ENCODE assay signal across 20 cellular contexts in the genomic region with DNA sequence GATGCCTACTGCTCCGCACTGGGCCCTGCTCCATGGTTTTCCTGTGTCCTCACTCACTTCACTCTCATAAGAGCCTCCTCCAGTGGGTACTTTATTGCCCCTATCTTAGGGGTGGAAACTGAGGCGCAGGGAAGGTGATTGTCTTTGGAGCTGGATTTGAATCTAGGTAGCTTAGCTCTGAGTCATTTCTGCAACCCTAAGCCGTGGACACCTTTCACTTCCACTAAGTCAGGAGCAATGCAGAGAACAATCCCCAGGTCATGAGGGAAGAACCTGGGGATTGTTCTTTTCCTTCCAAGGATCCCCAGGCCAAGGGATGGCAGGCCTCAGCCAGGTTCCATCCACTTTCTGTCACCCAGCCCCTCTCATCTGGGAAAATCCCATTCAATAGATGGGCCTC. TPM values are rescaled to one million over a fixed set of nuclear protein-coding genes. Genes with fewer than 3 reads are reported as not detected.
DNase-seq lines count a peak whose midpoint lies in the region; ATAC-seq, FAIRE-seq and TF ChIP-seq lines count a peak whose summit lies in the region.
"Had no signal": no experiment of that assay in that cellular context is flagged by ENCODE, and none has a peak within 500 bp of the region (broad histone marks: within the 10 kb centered on the region; RNA-seq: fewer than 3 reads in every experiment).

No MANE protein-coding gene starts in this region.

- no peaks in the 10 kb centered on the region for H3K36me3 ChIP-seq in PC-9 (ENCODE audit: low read depth)
- H3K36me3 ChIP-seq: esophagus muscularis mucosa, gastrocnemius medialis, lower lobe of right lung had no signal

- no peak for TF ChIP-seq CTCF in RWPE1 (conservative IDR thresholded peaks at IDR 0.05; ENCODE audit: low read depth)
- TF ChIP-seq CTCF in PC-9 (conservative IDR thresholded peaks at IDR 0.05): no peak

- no peaks in the 10 kb centered on the region for H3K79me2 ChIP-seq in PC-9 (ENCODE audit: low read depth)

- H3F3A ChIP-seq in PC-9 (ENCODE audit: insufficient read depth, low read depth): no peaks in the 10 kb centered on the region

- H3K27ac ChIP-seq in RWPE1: peak overlapping the region; percentile 52; the same call in 1 of the 2 replicates
- H3K27ac ChIP-seq in PC-9: no peak overlapping the region
- H3K27ac ChIP-seq: esophagus muscularis mucosa, gastrocnemius medialis, lower lobe of right lung had no signal

- POLR2A ChIA-PET in RWPE1 (lab: Yijun Ruan, JAX; ENCODE audit: low non-redundant PET): no interaction called here
- POLR2A ChIA-PET in activated naive CD8-positive, alpha-beta T cell treated with anti-CD3 and anti-CD28 coated beads, Interleukin-2, amount 10 ng/mL, durations not matched to agents 7 days and 5 days (lab: Charles Lee): interaction anchor here (0.6 to 3.1 kb wide), 11 partner anchors 10 to 273 kb away, joined by 4 to 13 read pairs (median 6); partner anchors contain the start of genes HDAC7, SENP1 and VDR
- POLR2A ChIA-PET in PC-9 (lab: Charles Lee; ENCODE audit: unreplicated experiment): no interaction called here

- peak overlapping the region; percentile 78 for H3K4me3 Mint-ChIP-seq in stimulated activated naive CD8-positive, alpha-beta T cell treated with anti-CD3 and anti-CD28 coated beads, Interleukin-15, Interleukin-2, amounts not matched to agents 100 ng/mL and 50 ng/mL, for 24 hours
- H3K4me3 Mint-ChIP-seq in activated naive CD8-positive, alpha-beta T cell treated with anti-CD3 and anti-CD28 coated beads, Interleukin-2, amount 10 ng/mL, durations not matched to agents 7 days and 5 days: peak overlapping the region; percentile 62
- H3K4me3 Mint-ChIP-seq: effector memory CD8-positive, alpha-beta T cell had no signal

- H3K9me3 ChIP-seq in PC-9 (ENCODE audit: insufficient read depth, low read depth): no peaks in the 10 kb centered on the region
- H3K9me3 ChIP-seq: esophagus muscularis mucosa, gastrocnemius medialis, lower lobe of right lung had no signal

- H3K27me3 Mint-ChIP-seq in stimulated activated naive CD8-positive, alpha-beta T cell treated with anti-CD3 and anti-CD28 coated beads, Interleukin-15, Interleukin-2, amounts not matched to agents 100 ng/mL and 50 ng/mL, for 24 hours: no peaks in the 10 kb centered on the region
- no peaks in the 10 kb centered on the region for H3K27me3 Mint-ChIP-seq in activated naive CD8-positive, alpha-beta T cell treated with anti-CD3 and anti-CD28 coated beads, Interleukin-2, amount 10 ng/mL, durations not matched to agents 7 days and 5 days

- peak overlapping the region; percentile 95 for H3K27ac Mint-ChIP-seq in stimulated activated naive CD8-positive, alpha-beta T cell treated with anti-CD3 and anti-CD28 coated beads, Interleukin-15, Interleukin-2, amounts not matched to agents 100 ng/mL and 50 ng/mL, for 24 hours
- H3K27ac Mint-ChIP-seq in activated naive CD8-positive, alpha-beta T cell treated with anti-CD3 and anti-CD28 coated beads, Interleukin-2, amount 10 ng/mL, durations not matched to agents 7 days and 5 days: peak overlapping the region; percentile 70

- BruUV-seq in PC-9 (replicated peaks; lab: Mats Ljungman, UMichigan): no TSS peak

- intact Hi-C loops in PC-9 (cut with micrococcal nuclease; ENCODE audit: unreplicated experiment): no loop called here

- peaks cover 63% of the 10 kb centered on the region for H3K36me3 Mint-ChIP-seq in stimulated activated naive CD8-positive, alpha-beta T cell treated with anti-CD3 and anti-CD28 coated beads, Interleukin-15, Interleukin-2, amounts not matched to agents 100 ng/mL and 50 ng/mL, for 24 hours (ENCODE audit: low read depth)
- peaks cover 14% of the 10 kb centered on the region for H3K36me3 Mint-ChIP-seq in activated naive CD8-positive, alpha-beta T cell treated with anti-CD3 and anti-CD28 coated beads, Interleukin-2, amount 10 ng/mL, durations not matched to agents 7 days and 5 days

- FAIRE-seq in GM19239 (lab: Jason Lieb, UNC): no peak
- FAIRE-seq: keratinocyte had no signal

- no peak for DNase-seq in stimulated activated naive CD8-positive, alpha-beta T cell treated with anti-CD3 and anti-CD28 coated beads, Interleukin-15, Interleukin-2, amounts not matched to agents 100 U/mL and 50 U/mL, for 24 hours
- DNase-seq in RWPE1 (ENCODE audit: low spot score) (no peak), PC-9 (no peak), GM19239 (ENCODE audit: insufficient read length, low spot score) (no peak), NCI-H82 (lab: John Stamatoyannopoulos, UW) (no peak)
- no peak for DNase-seq in activated naive CD8-positive, alpha-beta T cell treated with anti-CD3 and anti-CD28 coated beads, Interleukin-2, amount 10 ng/mL, durations not matched to agents 7 days and 5 days
- DNase-seq: Calu3; gastrocnemius medialis; lower lobe of right lung; NCI-H1105 treated with DMSO at 0.1 percent for 48 hours; NCI-H2081 treated with DMSO at 0.1 percent for 48 hours; NCI-H446; NK-92 treated with Interleukin-12 subunit alpha and Interleukin-12 subunit beta, amount 100 ng/mL, for 24 hours; nucleus accumbens; RPMI8226 had no signal

- no peaks in the 10 kb centered on the region for H3K9me3 Mint-ChIP-seq in stimulated activated naive CD8-positive, alpha-beta T cell treated with anti-CD3 and anti-CD28 coated beads, Interleukin-15, Interleukin-2, amounts not matched to agents 100 ng/mL and 50 ng/mL, for 24 hours
- no peaks in the 10 kb centered on the region for H3K9me3 Mint-ChIP-seq in activated naive CD8-positive, alpha-beta T cell treated with anti-CD3 and anti-CD28 coated beads, Interleukin-2, amount 10 ng/mL, durations not matched to agents 7 days and 5 days
- H3K9me3 Mint-ChIP-seq: effector memory CD8-positive, alpha-beta T cell had no signal

- no peak overlapping the region for H3K4me3 ChIP-seq in PC-9
- H3K4me3 ChIP-seq: esophagus muscularis mucosa, gastrocnemius medialis, lower lobe of right lung, smooth muscle cell had no signal

- no peaks in the 10 kb centered on the region for H3K9me2 ChIP-seq in PC-9 (ENCODE audit: insufficient read depth)

- no peak overlapping the region for H3K4me2 ChIP-seq in PC-9
- H3K4me2 ChIP-seq: smooth muscle cell had no signal

- CTCF ChIA-PET in RWPE1 (lab: Yijun Ruan, JAX): interaction anchor here (0.6 kb wide), 1 partner anchor 286 kb away, joined by 5 read pairs; no protein-coding TSS in a partner anchor
- CTCF ChIA-PET in PC-9 (lab: Charles Lee): interaction anchor here (0.7 kb wide), 1 partner anchor 302 kb away, joined by 3 read pairs; no protein-coding TSS in a partner anchor

- H3K4me1 ChIP-seq in PC-9 (replicated peaks; ENCODE audit: insufficient read depth): peaks cover 15% of the 10 kb centered on the region
- H3K4me1 ChIP-seq: gastrocnemius medialis had no signal

- H3K27me3 ChIP-seq in PC-9 (ENCODE audit: insufficient read depth, low read depth): no peaks in the 10 kb centered on the region
- H3K27me3 ChIP-seq: esophagus muscularis mucosa, gastrocnemius medialis had no signal

- no peak overlapping the region for H2AFZ ChIP-seq in PC-9

- ATAC-seq in stimulated activated naive CD8-positive, alpha-beta T cell treated with anti-CD3 and anti-CD28 coated beads, Interleukin-15, Interleukin-2, amounts not matched to agents 100 U/mL and 50 U/mL, for 24 hours: no peak
- ATAC-seq in activated naive CD8-positive, alpha-beta T cell treated with anti-CD3 and anti-CD28 coated beads, Interleukin-2, amount 10 ng/mL, durations not matched to agents 7 days and 5 days (ENCODE audit: low read depth): no peak
- ATAC-seq: gastrocnemius medialis, lower lobe of right lung had no signal

- H3K4me1 Mint-ChIP-seq in stimulated activated naive CD8-positive, alpha-beta T cell treated with anti-CD3 and anti-CD28 coated beads, Interleukin-15, Interleukin-2, amounts not matched to agents 100 ng/mL and 50 ng/mL, for 24 hours (ENCODE audit: low read depth): peaks cover 98% of the 10 kb centered on the region
- peaks cover 76% of the 10 kb centered on the region for H3K4me1 Mint-ChIP-seq in activated naive CD8-positive, alpha-beta T cell treated with anti-CD3 and anti-CD28 coated beads, Interleukin-2, amount 10 ng/mL, durations not matched to agents 7 days and 5 days

- H4K20me1 ChIP-seq in PC-9 (ENCODE audit: insufficient read depth): no peaks in the 10 kb centered on the region

RNA-seq across cellular contexts. Expression of gene VDR, which starts 20.3 kb away (rescaled TPM):
- total RNA-seq in activated naive CD8-positive, alpha-beta T cell treated with anti-CD3 and anti-CD28 coated beads, Interleukin-2, amount 10 ng/mL, durations not matched to agents 7 days and 5 days: 10 to 100 TPM; 13.9 to 14.3 TPM
- total RNA-seq in PC-9 (2021): 7.5 and 12.3 TPM in 2 replicates
